Comparison of ENCODE assay signal across 15 cellular contexts in the genomic region with DNA sequence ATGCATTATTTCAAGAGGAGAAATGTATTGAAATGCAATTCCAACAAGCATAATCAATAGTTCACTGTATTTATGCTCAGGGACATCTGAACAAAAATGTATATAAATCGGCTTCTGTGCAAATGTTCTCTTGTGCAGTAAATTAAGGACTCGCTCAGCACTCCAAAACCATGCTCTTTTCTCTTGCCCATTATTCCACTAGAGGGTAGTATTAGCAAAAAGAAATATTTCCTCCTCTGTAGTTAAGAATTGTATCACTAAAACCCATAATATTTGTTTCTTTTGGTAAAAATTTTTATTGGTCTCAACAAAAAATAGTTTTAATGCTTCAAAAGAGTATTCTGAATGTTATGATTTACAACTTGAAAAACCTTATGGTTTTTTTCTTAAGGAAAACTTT.
DNase-seq lines count a peak whose midpoint lies in the region; ATAC-seq and TF ChIP-seq lines count a peak whose summit lies in the region.
"Had no signal": no experiment of that assay in that cellular context is flagged by ENCODE, and none has a peak within 500 bp of the region (broad histone marks: within the 10 kb centered on the region; RNA-seq: fewer than 3 reads in every experiment).

No MANE protein-coding gene starts in this region.

- no peaks in the 10 kb centered on the region for H3K4me1 Mint-ChIP-seq in chondrocyte (ENCODE audit: low read depth)
- H3K4me1 Mint-ChIP-seq in neural crest cell, result no peaks in the 10 kb centered on the region
- H3K4me1 Mint-ChIP-seq: activated naive CD8-positive, alpha-beta T cell treated with anti-CD3 and anti-CD28 coated beads, Interleukin-2, amount 10 ng/mL, durations not matched to agents 7 days and 5 days had no signal

- H3K36me3 ChIP-seq in H7 (replicated peaks; ENCODE audit: control insufficient read depth, insufficient read depth, low read length), result no peaks in the 10 kb centered on the region
- H3K36me3 ChIP-seq: spleen had no signal

- H3K27ac ChIP-seq in caudate nucleus (ENCODE audit: low read depth, low read length), result no peak overlapping the region
- H3K27ac ChIP-seq: spleen had no signal

- H3K4me3 ChIP-seq in H7 (ENCODE audit: insufficient read depth, low read depth, low read length), result no peak overlapping the region
- H3K4me3 ChIP-seq: lung, spleen had no signal

- no peak overlapping the region for H3K27ac Mint-ChIP-seq in chondrocyte (ENCODE audit: unreplicated experiment)
- H3K27ac Mint-ChIP-seq in neural crest cell (ENCODE audit: unreplicated experiment), result no peak overlapping the region
- H3K27ac Mint-ChIP-seq: activated naive CD8-positive, alpha-beta T cell treated with anti-CD3 and anti-CD28 coated beads, Interleukin-2, amount 10 ng/mL, durations not matched to agents 7 days and 5 days; stimulated activated naive CD8-positive, alpha-beta T cell treated with anti-CD3 and anti-CD28 coated beads, Interleukin-15, Interleukin-2, amounts not matched to agents 100 ng/mL and 50 ng/mL, for 24 hours had no signal

- H3K9me3 Mint-ChIP-seq in chondrocyte (ENCODE audit: low read depth) (no peaks in the 10 kb centered on the region), neural crest cell (no peaks in the 10 kb centered on the region)
- H3K9me3 Mint-ChIP-seq: stimulated activated naive CD8-positive, alpha-beta T cell treated with anti-CD3 and anti-CD28 coated beads, Interleukin-15, Interleukin-2, amounts not matched to agents 100 ng/mL and 50 ng/mL, for 24 hours had no signal

- H3K27me3 ChIP-seq in H7 (ENCODE audit: control insufficient read depth, insufficient read depth, low read length), result no peaks in the 10 kb centered on the region
- H3K27me3 ChIP-seq: spleen had no signal

- H3K4me3 Mint-ChIP-seq in chondrocyte (ENCODE audit: unreplicated experiment) (no peak overlapping the region), neural crest cell (no peak overlapping the region)
- H3K4me3 Mint-ChIP-seq: activated naive CD8-positive, alpha-beta T cell treated with anti-CD3 and anti-CD28 coated beads, Interleukin-2, amount 10 ng/mL, durations not matched to agents 7 days and 5 days; stimulated activated naive CD8-positive, alpha-beta T cell treated with anti-CD3 and anti-CD28 coated beads, Interleukin-15, Interleukin-2, amounts not matched to agents 100 ng/mL and 50 ng/mL, for 24 hours had no signal

- H3K27me3 Mint-ChIP-seq in chondrocyte (ENCODE audit: low read depth) (peaks cover 3% of the 10 kb centered on the region), neural crest cell (ENCODE audit: low read depth) (no peaks in the 10 kb centered on the region)
- H3K27me3 Mint-ChIP-seq: activated naive CD8-positive, alpha-beta T cell treated with anti-CD3 and anti-CD28 coated beads, Interleukin-2, amount 10 ng/mL, durations not matched to agents 7 days and 5 days; stimulated activated naive CD8-positive, alpha-beta T cell treated with anti-CD3 and anti-CD28 coated beads, Interleukin-15, Interleukin-2, amounts not matched to agents 100 ng/mL and 50 ng/mL, for 24 hours had no signal

- H3K36me3 Mint-ChIP-seq in chondrocyte (ENCODE audit: low read depth) (no peaks in the 10 kb centered on the region), neural crest cell (ENCODE audit: low read depth) (no peaks in the 10 kb centered on the region)
- H3K36me3 Mint-ChIP-seq: activated naive CD8-positive, alpha-beta T cell treated with anti-CD3 and anti-CD28 coated beads, Interleukin-2, amount 10 ng/mL, durations not matched to agents 7 days and 5 days had no signal

- peak; percentile 5 for DNase-seq in H7
- peak; percentile 28 for DNase-seq in NCI-H748 (lab: John Stamatoyannopoulos, UW; ENCODE audit: unreplicated experiment)
- no peak for DNase-seq in chondrocyte (ENCODE audit: low spot score)
- DNase-seq in neural crest cell (ENCODE audit: low read depth, low spot score), result no peak
- DNase-seq in caudate nucleus (lab: John Stamatoyannopoulos, UW), result no peak
- DNase-seq: activated CD4-positive, alpha-beta T cell treated with anti-CD3 and anti-CD28 coated beads for 48 hours; activated naive CD8-positive, alpha-beta T cell treated with anti-CD3 and anti-CD28 coated beads, Interleukin-2, amount 10 ng/mL, durations not matched to agents 7 days and 5 days; GF-D8; IMR-90; spleen had no signal

- peak; percentile 79 for TF ChIP-seq CTCF in chondrocyte (IDR thresholded peaks at IDR 0.05)
- peak; percentile 70 for TF ChIP-seq CTCF in neural crest cell (conservative IDR thresholded peaks at IDR 0.05)

- ATAC-seq in HG02840 (IDR thresholded peaks at IDR 0.05; ENCODE audit: low FRiP score, unreplicated experiment) (no peak), HG02981 (IDR thresholded peaks at IDR 0.05; ENCODE audit: unreplicated experiment) (no peak)
- ATAC-seq: esophagus mucosa had no signal

Comparison
In these comparisons a context has a peak if more than half of its experiments do, and no peak if none do; other contexts are left out.
1. DNase-seq: peak in H7 (single experiment) and NCI-H748 (single experiment); none in chondrocyte (single experiment), neural crest cell (single experiment) and caudate nucleus (0 of 61).